Comparison of ENCODE assay signal across 1 cellular context in the genomic region with DNA sequence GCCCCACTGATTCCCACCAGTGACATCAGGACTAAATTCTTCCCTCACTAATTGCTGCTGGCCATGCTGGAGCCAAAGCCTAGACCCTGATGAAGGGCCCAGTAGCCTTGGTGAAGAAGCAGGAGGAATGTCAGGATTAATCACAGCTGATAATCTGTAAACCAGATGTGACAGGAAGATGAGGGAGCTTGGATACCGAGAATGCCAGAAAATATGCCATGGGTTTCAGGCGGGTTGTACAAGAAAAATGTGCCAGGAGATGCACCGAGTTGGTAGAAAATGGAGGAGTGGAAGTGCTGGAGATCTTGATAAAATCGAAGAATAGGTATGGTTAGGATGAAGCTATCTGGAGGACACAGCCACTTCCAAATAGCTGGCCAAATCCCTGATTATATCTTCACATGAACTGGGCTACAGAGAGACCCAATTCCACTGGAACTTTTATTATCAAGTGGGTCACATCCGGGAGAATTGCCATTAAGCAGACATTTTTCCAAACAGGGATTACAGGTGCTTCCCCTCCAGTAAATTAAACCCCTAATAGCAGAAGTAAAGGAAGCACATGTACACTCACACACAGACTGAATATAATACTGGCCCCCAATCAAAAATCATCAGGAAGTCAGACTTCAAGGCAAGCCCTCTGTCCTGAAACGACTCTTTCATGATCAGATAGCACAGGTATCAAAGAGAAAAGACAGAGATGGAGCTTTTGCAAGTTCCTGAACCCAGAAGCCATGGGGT.
TF ChIP-seq lines count a peak whose summit lies in the region.

No MANE protein-coding gene starts in this region.

TF ChIP-seq in HepG2, 621 proteins besides CTCF, POLR2A, EP300 and RAD21:
- TF ChIP-seq ZNF550 (CRISPR knock-in tag; IDR thresholded peaks at IDR 0.05; ENCODE audit: borderline replicate concordance), result no peak
- TF ChIP-seq, protein P1, sequence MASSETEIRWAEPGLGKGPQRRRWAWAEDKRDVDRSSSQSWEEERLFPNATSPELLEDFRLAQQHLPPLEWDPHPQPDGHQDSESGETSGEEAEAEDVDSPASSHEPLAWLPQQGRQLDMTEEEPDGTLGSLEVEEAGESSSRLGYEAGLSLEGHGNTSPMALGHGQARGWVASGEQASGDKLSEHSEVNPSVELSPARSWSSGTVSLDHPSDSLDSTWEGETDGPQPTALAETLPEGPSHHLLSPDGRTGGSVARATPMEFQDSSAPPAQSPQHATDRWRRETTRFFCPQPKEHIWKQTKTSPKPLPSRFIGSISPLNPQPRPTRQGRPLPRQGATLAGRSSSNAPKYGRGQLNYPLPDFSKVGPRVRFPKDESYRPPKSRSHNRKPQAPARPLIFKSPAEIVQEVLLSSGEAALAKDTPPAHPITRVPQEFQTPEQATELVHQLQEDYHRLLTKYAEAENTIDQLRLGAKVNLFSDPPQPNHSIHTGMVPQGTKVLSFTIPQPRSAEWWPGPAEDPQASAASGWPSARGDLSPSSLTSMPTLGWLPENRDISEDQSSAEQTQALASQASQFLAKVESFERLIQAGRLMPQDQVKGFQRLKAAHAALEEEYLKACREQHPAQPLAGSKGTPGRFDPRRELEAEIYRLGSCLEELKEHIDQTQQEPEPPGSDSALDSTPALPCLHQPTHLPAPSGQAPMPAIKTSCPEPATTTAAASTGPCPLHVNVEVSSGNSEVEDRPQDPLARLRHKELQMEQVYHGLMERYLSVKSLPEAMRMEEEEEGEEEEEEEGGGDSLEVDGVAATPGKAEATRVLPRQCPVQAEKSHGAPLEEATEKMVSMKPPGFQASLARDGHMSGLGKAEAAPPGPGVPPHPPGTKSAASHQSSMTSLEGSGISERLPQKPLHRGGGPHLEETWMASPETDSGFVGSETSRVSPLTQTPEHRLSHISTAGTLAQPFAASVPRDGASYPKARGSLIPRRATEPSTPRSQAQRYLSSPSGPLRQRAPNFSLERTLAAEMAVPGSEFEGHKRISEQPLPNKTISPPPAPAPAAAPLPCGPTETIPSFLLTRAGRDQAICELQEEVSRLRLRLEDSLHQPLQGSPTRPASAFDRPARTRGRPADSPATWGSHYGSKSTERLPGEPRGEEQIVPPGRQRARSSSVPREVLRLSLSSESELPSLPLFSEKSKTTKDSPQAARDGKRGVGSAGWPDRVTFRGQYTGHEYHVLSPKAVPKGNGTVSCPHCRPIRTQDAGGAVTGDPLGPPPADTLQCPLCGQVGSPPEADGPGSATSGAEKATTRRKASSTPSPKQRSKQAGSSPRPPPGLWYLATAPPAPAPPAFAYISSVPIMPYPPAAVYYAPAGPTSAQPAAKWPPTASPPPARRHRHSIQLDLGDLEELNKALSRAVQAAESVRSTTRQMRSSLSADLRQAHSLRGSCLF (CRISPR knock-in tag; IDR thresholded peaks at IDR 0.05; ENCODE audit: borderline replicate concordance), result no peak
- no peak for TF ChIP-seq SMAD3 (CRISPR knock-in tag; IDR thresholded peaks at IDR 0.05)
- no peak for TF ChIP-seq ZBTB3 (CRISPR knock-in tag; IDR thresholded peaks at IDR 0.05; ENCODE audit: borderline replicate concordance, low read depth)
- TF ChIP-seq, protein P2, sequence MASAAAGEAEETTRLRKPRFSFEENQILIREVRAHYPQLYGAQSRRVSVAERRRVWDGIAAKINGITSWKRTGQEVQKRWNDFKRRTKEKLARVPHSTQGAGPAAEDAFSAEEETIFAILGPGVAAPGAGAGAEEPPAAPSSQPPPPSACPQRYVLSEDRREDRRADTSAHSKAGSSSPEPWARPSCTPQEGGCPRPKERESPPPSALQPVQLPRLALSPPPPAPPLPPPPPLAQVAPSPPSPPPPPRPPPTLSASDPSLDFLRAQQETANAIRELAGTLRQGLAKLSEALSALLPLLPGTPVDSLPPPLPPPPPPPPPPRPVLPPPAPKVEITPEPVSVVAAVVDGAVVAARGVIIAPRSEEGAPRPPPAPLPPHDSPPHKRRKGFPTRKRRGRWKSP (CRISPR knock-in tag; IDR thresholded peaks at IDR 0.05), result no peak
- TF ChIP-seq, protein P3, sequence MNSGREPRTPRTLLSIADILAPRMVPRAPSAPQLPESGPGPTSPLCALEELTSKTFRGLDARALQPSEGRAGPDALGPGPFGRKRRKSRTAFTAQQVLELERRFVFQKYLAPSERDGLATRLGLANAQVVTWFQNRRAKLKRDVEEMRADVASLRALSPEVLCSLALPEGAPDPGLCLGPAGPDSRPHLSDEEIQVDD (CRISPR knock-in tag; IDR thresholded peaks at IDR 0.05; ENCODE audit: borderline replicate concordance), result no peak
- TF ChIP-seq, protein P4, sequence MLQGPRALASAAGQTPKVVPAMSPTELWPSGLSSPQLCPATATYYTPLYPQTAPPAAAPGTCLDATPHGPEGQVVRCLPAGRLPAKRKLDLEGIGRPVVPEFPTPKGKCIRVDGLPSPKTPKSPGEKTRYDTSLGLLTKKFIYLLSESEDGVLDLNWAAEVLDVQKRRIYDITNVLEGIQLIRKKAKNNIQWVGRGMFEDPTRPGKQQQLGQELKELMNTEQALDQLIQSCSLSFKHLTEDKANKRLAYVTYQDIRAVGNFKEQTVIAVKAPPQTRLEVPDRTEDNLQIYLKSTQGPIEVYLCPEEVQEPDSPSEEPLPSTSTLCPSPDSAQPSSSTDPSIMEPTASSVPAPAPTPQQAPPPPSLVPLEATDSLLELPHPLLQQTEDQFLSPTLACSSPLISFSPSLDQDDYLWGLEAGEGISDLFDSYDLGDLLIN (CRISPR knock-in tag; IDR thresholded peaks at IDR 0.05; ENCODE audit: borderline replicate concordance), result no peak
- TF ChIP-seq EZH2 (conservative IDR thresholded peaks at IDR 0.05; ENCODE audit: low read depth, low read length), result no peak
